8 cellular contexts compared by ENCODE assay signal in genomic region chr10:13528138-13528874, GRCh38. TPM values are rescaled to one million over a fixed set of nuclear protein-coding genes. Genes with fewer than 3 reads are reported as not detected.
DNase-seq lines count a peak whose midpoint lies in the region; ATAC-seq and TF ChIP-seq lines count a peak whose summit lies in the region.

No MANE protein-coding gene starts in this region.

- no peak for TF ChIP-seq CTCF in KMS-11 (conservative IDR thresholded peaks at IDR 0.05; ENCODE audit: low read depth, low read length)
- no peak for TF ChIP-seq CTCF in mesothelial cell of epicardium (IDR thresholded peaks at IDR 0.05; ENCODE audit: unreplicated experiment)

- ATAC-seq in GM19455 (IDR thresholded peaks at IDR 0.05; ENCODE audit: unreplicated experiment) = no peak

- no peaks in the 10 kb centered on the region for H4K20me1 ChIP-seq in KMS-11 (ENCODE audit: insufficient read depth)

- H3K27me3 ChIP-seq in KMS-11 (ENCODE audit: insufficient read depth, low read depth) = peaks cover 19% of the 10 kb centered on the region

- no peaks in the 10 kb centered on the region for H3K9me3 Mint-ChIP-seq in mesothelial cell of epicardium

- peak overlapping the region; percentile 76 for H3K4me3 Mint-ChIP-seq in mesothelial cell of epicardium

- peaks cover 4% of the 10 kb centered on the region for H3K4me1 ChIP-seq in KMS-11 (ENCODE audit: low read depth, poor library complexity, severe bottlenecking)

- H3K36me3 ChIP-seq in KMS-11 (ENCODE audit: insufficient read depth) = no peaks in the 10 kb centered on the region

- H3K27me3 Mint-ChIP-seq in mesothelial cell of epicardium (ENCODE audit: low read depth) = no peaks in the 10 kb centered on the region

- no peak overlapping the region for H3K4me3 ChIP-seq in KMS-11 (IDR thresholded peaks at IDR 0.05; ENCODE audit: insufficient read depth, low read depth, low read length)

- peak overlapping the region; percentile 24; the same call in 1 of the 2 replicates for H3K4me2 ChIP-seq in KMS-11

- no peak overlapping the region for H3K9ac ChIP-seq in KMS-11

- H2AFZ ChIP-seq in KMS-11 (ENCODE audit: low read depth) = peak overlapping the region; percentile 30; the same call in 1 of the 2 replicates

- DNase-seq in COLO668 (lab: John Stamatoyannopoulos, UW; ENCODE audit: unreplicated experiment) (peak; percentile 26), ecto neural progenitor cell (ENCODE audit: low spot score) (peak; percentile 69), mesothelial cell of epicardium (ENCODE audit: low spot score in 2 of 2, unreplicated experiment in 2 of 2) (peak in 1 of 2 experiments; percentile 56), SHP77 treated with DMSO at 0.1 percent for 48 hours (lab: John Stamatoyannopoulos, UW) (no peak), T1000 (lab: John Stamatoyannopoulos, UW) (no peak)
- no peak for DNase-seq in activated CD4-positive, CD25-positive, alpha-beta regulatory T cell treated with anti-CD3 and anti-CD28 coated beads, Interleukin-2, amount 50 U/mL, for 72 hours

- H3K79me2 ChIP-seq in KMS-11 (ENCODE audit: insufficient read depth, low read depth) = no peaks in the 10 kb centered on the region

- H3K27ac ChIP-seq in KMS-11 = no peak overlapping the region

- peak overlapping the region; percentile 76 for H3K27ac Mint-ChIP-seq in mesothelial cell of epicardium

- H3K36me3 Mint-ChIP-seq in mesothelial cell of epicardium = peaks cover 3% of the 10 kb centered on the region

- H3K4me1 Mint-ChIP-seq in mesothelial cell of epicardium = peaks cover 25% of the 10 kb centered on the region

RNA-seq across cellular contexts. Expression of gene BEND7, which starts 0.5 kb away (rescaled TPM):
- total RNA-seq in mesothelial cell of epicardium = 37.9 to 40.7 TPM (median 38.2 TPM) in 3 replicates

RNA-seq across cellular contexts. Expression of gene PRPF18, which starts 58.5 kb away (rescaled TPM):
- 18.9 to 19.8 TPM (median 19.0 TPM) in 3 replicates for total RNA-seq in mesothelial cell of epicardium

Comparison
In these comparisons a context has a peak if more than half of its experiments do, and no peak if none do; other contexts are left out.
1. DNase-seq: peak in COLO668 (single experiment) and ecto neural progenitor cell (single experiment); none in activated CD4-positive, CD25-positive, alpha-beta regulatory T cell treated with anti-CD3 and anti-CD28 coated beads, Interleukin-2, amount 50 U/mL, for 72 hours (single experiment), SHP77 treated with DMSO at 0.1 percent for 48 hours (single experiment) and T1000 (single experiment).